20 cellular contexts compared by ENCODE assay signal in genomic region chr3:165800970-165801369, GRCh38. TPM values are rescaled to one million over a fixed set of nuclear protein-coding genes. Genes with fewer than 3 reads are reported as not detected.
DNase-seq lines count a peak whose midpoint lies in the region; ATAC-seq and TF ChIP-seq lines count a peak whose summit lies in the region.
"Had no signal": no experiment of that assay in that cellular context is flagged by ENCODE, and none has a peak within 500 bp of the region (broad histone marks: within the 10 kb centered on the region; RNA-seq: fewer than 3 reads in every experiment).

No MANE protein-coding gene starts in this region.

- H3K4me3 ChIP-seq in A673 (ENCODE audit: low read depth, low read length, poor library complexity, severe bottlenecking) (no peak overlapping the region), cardiac fibroblast (replicated peaks in 1 of 2; ENCODE audit: low read depth in 2 of 2, low read length in 2 of 2) (no peak overlapping the region)
- H3K4me3 ChIP-seq: gastrocnemius medialis, lung, stomach, uterus had no signal

- H3K27me3 ChIP-seq in A673 (replicated peaks; ENCODE audit: insufficient read depth, low read depth, low read length, poor library complexity), result no peaks in the 10 kb centered on the region
- H3K27me3 ChIP-seq: gastrocnemius medialis, stomach, uterus had no signal

- in situ Hi-C loops in ACHN (cut with HindIII; ENCODE audit: low pct_ligation_motif_present, low pct_unique_long_range_greater_than_20kb, low sequenced_read_pairs), result no loop called here

- CTCF ChIA-PET in A673 (lab: Charles Lee), result no interaction called here
- CTCF ChIA-PET in Calu3 (lab: Charles Lee), result no interaction called here

- BruUV-seq in A673 (replicated peaks; lab: Mats Ljungman, UMichigan), result no TSS peak
- no TSS peak for BruUV-seq in Calu3 (replicated peaks; lab: Mats Ljungman, UMichigan)

- POLR2A ChIA-PET in A673 (lab: Charles Lee; ENCODE audit: low non-redundant PET), result no interaction called here

- no peak overlapping the region for H3K4me3 Mint-ChIP-seq in Calu3 (ENCODE audit: low read depth, unreplicated experiment)
- no peak overlapping the region for H3K4me3 Mint-ChIP-seq in activated T-cell treated with anti-CD3 and anti-CD28 coated beads, Interleukin-2, amount 50 U/mL, for 24 hours
- H3K4me3 Mint-ChIP-seq: activated CD4-positive, alpha-beta memory T cell treated with anti-CD3 and anti-CD28 coated beads for 36 hours; activated naive CD8-positive, alpha-beta T cell treated with anti-CD3 and anti-CD28 coated beads, Interleukin-2, amount 50 U/mL, for 24 hours; central memory CD8-positive, alpha-beta T cell; nephron had no signal

- peak; percentile 52 for ATAC-seq in GM18868 (IDR thresholded peaks at IDR 0.05; ENCODE audit: unreplicated experiment)
- ATAC-seq: activated naive CD8-positive, alpha-beta T cell treated with anti-CD3 and anti-CD28 coated beads, Interleukin-2, amount 50 U/mL, for 24 hours had no signal

- H3K4me1 ChIP-seq in A673 (ENCODE audit: insufficient read depth, low read length, poor library complexity, severe bottlenecking), result peaks cover 25% of the 10 kb centered on the region
- H3K4me1 ChIP-seq: gastrocnemius medialis, stomach had no signal

- no peaks in the 10 kb centered on the region for H3K27me3 Mint-ChIP-seq in Calu3 (ENCODE audit: unreplicated experiment)
- H3K27me3 Mint-ChIP-seq in activated T-cell treated with anti-CD3 and anti-CD28 coated beads, Interleukin-2, amount 50 U/mL, for 24 hours, result no peaks in the 10 kb centered on the region
- H3K27me3 Mint-ChIP-seq: activated CD4-positive, alpha-beta memory T cell treated with anti-CD3 and anti-CD28 coated beads for 36 hours; activated naive CD8-positive, alpha-beta T cell treated with anti-CD3 and anti-CD28 coated beads, Interleukin-2, amount 50 U/mL, for 24 hours; central memory CD8-positive, alpha-beta T cell had no signal

- H3K9me3 Mint-ChIP-seq in Calu3 (ENCODE audit: low read depth, unreplicated experiment), result no peaks in the 10 kb centered on the region
- peaks cover 5% of the 10 kb centered on the region for H3K9me3 Mint-ChIP-seq in activated T-cell treated with anti-CD3 and anti-CD28 coated beads, Interleukin-2, amount 50 U/mL, for 24 hours
- H3K9me3 Mint-ChIP-seq: nephron had no signal

- H3K9me3 ChIP-seq in A673 (ENCODE audit: low read depth, low read length, poor library complexity, severe bottlenecking), result no peaks in the 10 kb centered on the region
- H3K9me3 ChIP-seq: gastrocnemius medialis, stomach, uterus had no signal

- TF ChIP-seq CTCF in A673 (conservative IDR thresholded peaks at IDR 0.05; ENCODE audit: low read depth, low read length) (no peak), cardiac fibroblast (IDR thresholded peaks at IDR 0.05; ENCODE audit: low read depth, low read length) (no peak), Calu3 (IDR thresholded peaks at IDR 0.05; ENCODE audit: unreplicated experiment) (no peak)

- H3K27ac Mint-ChIP-seq in Calu3 (ENCODE audit: unreplicated experiment), result no peak overlapping the region
- H3K27ac Mint-ChIP-seq in activated T-cell treated with anti-CD3 and anti-CD28 coated beads, Interleukin-2, amount 50 U/mL, for 24 hours, result no peak overlapping the region
- H3K27ac Mint-ChIP-seq: activated CD4-positive, alpha-beta memory T cell treated with anti-CD3 and anti-CD28 coated beads for 36 hours; activated naive CD8-positive, alpha-beta T cell treated with anti-CD3 and anti-CD28 coated beads, Interleukin-2, amount 50 U/mL, for 24 hours; nephron had no signal

- no peaks in the 10 kb centered on the region for H3K36me3 ChIP-seq in A673 (ENCODE audit: insufficient read depth, low read length, poor library complexity, severe bottlenecking)
- H3K36me3 ChIP-seq: gastrocnemius medialis, stomach, uterus had no signal

- DNase-seq in A673 (ENCODE audit: low spot score), result peak; percentile 18
- DNase-seq in NCI-H187 treated with DMSO at 0.1 percent for 48 hours (lab: John Stamatoyannopoulos, UW), result peak; percentile 28
- DNase-seq in cardiac fibroblast (ENCODE audit: low read depth in 2 of 2), result peak; percentile 4 to 5
- DNase-seq in Calu3, result no peak
- DNase-seq in activated T-cell treated with anti-CD3 and anti-CD28 coated beads, Interleukin-2, amount 50 U/mL, for 24 hours, result no peak
- DNase-seq in NCI-H1694 treated with DMSO at 0.1 percent for 48 hours (lab: John Stamatoyannopoulos, UW), result no peak
- DNase-seq in ACHN, result no peak
- DNase-seq: activated CD4-positive, alpha-beta memory T cell treated with anti-CD3 and anti-CD28 coated beads for 36 hours; activated naive CD8-positive, alpha-beta T cell treated with anti-CD3 and anti-CD28 coated beads, Interleukin-2, amount 50 U/mL, for 24 hours; gastrocnemius medialis; IMR-90; NCI-H1092 treated with DMSO at 0.1 percent for 48 hours; NCI-H526 treated with DMSO at 0.1 percent for 48 hours; stimulated activated CD4-positive, alpha-beta T cell treated with anti-CD3 and anti-CD28 coated beads, Interleukin-15, amount 100 ng/mL, for 24 hours; stomach; uterus had no signal

- H3K27ac ChIP-seq in A673 (ENCODE audit: low read depth, low read length, poor library complexity, severe bottlenecking), result no peak overlapping the region
- H3K27ac ChIP-seq: gastrocnemius medialis, stomach, uterus had no signal

- H3K36me3 Mint-ChIP-seq in Calu3 (ENCODE audit: insufficient read depth, unreplicated experiment), result no peaks in the 10 kb centered on the region
- H3K36me3 Mint-ChIP-seq in activated T-cell treated with anti-CD3 and anti-CD28 coated beads, Interleukin-2, amount 50 U/mL, for 24 hours (ENCODE audit: low read depth), result no peaks in the 10 kb centered on the region
- H3K36me3 Mint-ChIP-seq: activated CD4-positive, alpha-beta memory T cell treated with anti-CD3 and anti-CD28 coated beads for 36 hours had no signal

- intact Hi-C loops in A673 (cut with micrococcal nuclease; ENCODE audit: unreplicated experiment), result no loop called here
- intact Hi-C loops in Calu3 (cut with micrococcal nuclease; ENCODE audit: unreplicated experiment), result no loop called here

- H3K4me1 Mint-ChIP-seq in Calu3 (ENCODE audit: low read depth, unreplicated experiment), result no peaks in the 10 kb centered on the region
- H3K4me1 Mint-ChIP-seq in activated T-cell treated with anti-CD3 and anti-CD28 coated beads, Interleukin-2, amount 50 U/mL, for 24 hours (ENCODE audit: low read depth), result no peaks in the 10 kb centered on the region
- H3K4me1 Mint-ChIP-seq: activated naive CD8-positive, alpha-beta T cell treated with anti-CD3 and anti-CD28 coated beads, Interleukin-2, amount 50 U/mL, for 24 hours; central memory CD8-positive, alpha-beta T cell had no signal

RNA-seq across cellular contexts. Expression of gene BCHE, which starts 36.3 kb away (rescaled TPM):
- total RNA-seq in A673 (2021) (22.4 and 25.0 TPM in 2 replicates), Calu3 (2022) (1.3 TPM in 2 replicates)
- total RNA-seq: activated CD4-positive, alpha-beta memory T cell treated with anti-CD3 and anti-CD28 coated beads for 36 hours had no signal

Comparison
In these comparisons a context has a peak if more than half of its experiments do, and no peak if none do; other contexts are left out.
1. DNase-seq: peak in A673 (single experiment), NCI-H187 treated with DMSO at 0.1 percent for 48 hours (single experiment) and cardiac fibroblast (2 of 2); none in Calu3 (single experiment), activated T-cell treated with anti-CD3 and anti-CD28 coated beads, Interleukin-2, amount 50 U/mL, for 24 hours (single experiment), NCI-H1694 treated with DMSO at 0.1 percent for 48 hours (single experiment) and ACHN (single experiment).
2. RNA of gene BCHE, which starts 36.3 kb away (total RNA-seq): 22.4 to 25.0 TPM in A673; 1.3 TPM in Calu3; every median in the first group is over 10 times any median in the second.